In the genomic region with DNA sequence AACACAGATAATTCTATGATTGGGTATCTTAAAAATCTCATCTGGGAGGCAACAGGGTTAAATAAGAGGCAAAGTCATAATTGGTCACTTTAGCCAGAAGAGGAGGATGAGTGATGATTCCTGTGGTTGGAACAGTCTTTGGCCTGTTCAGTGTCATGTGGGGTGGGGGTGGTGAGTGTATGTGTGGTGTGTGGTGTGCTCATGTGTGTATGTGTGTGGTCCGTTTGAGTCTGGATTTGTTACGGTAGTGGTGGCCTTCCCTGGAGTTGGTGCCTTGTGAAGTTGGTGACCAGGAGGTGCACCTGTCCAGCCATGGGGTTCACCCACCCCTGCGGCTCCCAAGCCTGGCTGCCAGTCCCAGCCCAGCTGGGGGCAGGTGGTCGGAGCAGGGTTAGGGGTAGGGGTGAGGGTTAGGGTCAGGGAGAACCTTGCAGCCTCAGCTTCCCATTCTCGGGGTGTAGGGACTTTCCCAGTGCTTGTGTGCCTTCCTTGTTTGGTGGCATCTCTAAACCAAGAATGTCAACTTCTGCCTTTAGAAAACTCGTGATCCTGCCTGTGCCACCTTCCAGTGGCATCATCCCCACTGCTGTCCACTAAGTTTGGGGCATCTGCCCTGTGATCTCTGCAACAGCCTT, we compare ENCODE assay signal across 1 cellular context.
TF ChIP-seq lines count a peak whose summit lies in the region.

No MANE protein-coding gene starts in this region.

TF ChIP-seq in GM12878, 131 proteins besides CTCF, POLR2A, EP300 and RAD21:
- TF ChIP-seq RUNX3 (IDR thresholded peaks at IDR 0.05; ENCODE audit: low read length) (peak; percentile 67), HDAC2 (IDR thresholded peaks at IDR 0.05) (no peak), STAT1 (conservative IDR thresholded peaks at IDR 0.05) (no peak), ZNF217 (IDR thresholded peaks at IDR 0.05) (no peak), IKZF1 (conservative IDR thresholded peaks at IDR 0.05) (peak; percentile 62), BHLHE40 (IDR thresholded peaks at IDR 0.05; ENCODE audit: borderline replicate concordance in 1 of 2, low read depth in 2 of 2, low read length in 1 of 2) (peak in 1 of 2 experiments; percentile 25; a peak in 1 of 4 replicates), RAD51 (IDR thresholded peaks at IDR 0.05) (peak; percentile 28; the same call in 1 of the 2 replicates), EED (IDR thresholded peaks at IDR 0.05; ENCODE audit: low read depth) (0 out of 2 replicates have a peak, but pooled peaks have one; percentile 12), HDAC6 (IDR thresholded peaks at IDR 0.05; ENCODE audit: unreplicated experiment) (no peak), ASH2L (IDR thresholded peaks at IDR 0.05; ENCODE audit: borderline replicate concordance, low read depth) (no peak), ATF7 (IDR thresholded peaks at IDR 0.05; ENCODE audit: low read depth) (peak; percentile 6; the same call in 1 of the 2 replicates), ESRRA (IDR thresholded peaks at IDR 0.05; ENCODE audit: low read length) (no peak), NR2F1 (conservative IDR thresholded peaks at IDR 0.05) (peak; percentile 63; the same call in 1 of the 2 replicates), ZBED1 (IDR thresholded peaks at IDR 0.05; ENCODE audit: borderline replicate concordance) (no peak), HDGF (IDR thresholded peaks at IDR 0.05) (peak; percentile 90; the same call in 1 of the 2 replicates), IKZF2 (IDR thresholded peaks at IDR 0.05) (peak; percentile 68 to 78; a peak in 2 of 4 replicates), POU2F2 (IDR thresholded peaks at IDR 0.05; ENCODE audit: borderline replicate concordance, low read depth, low read length) (no peak), NFIC (IDR thresholded peaks at IDR 0.05; ENCODE audit: low read depth, low read length) (no peak), MTA2 (IDR thresholded peaks at IDR 0.05; ENCODE audit: low read depth) (peak; percentile 56; the same call in 1 of the 2 replicates), JUND (IDR thresholded peaks at IDR 0.05; ENCODE audit: low read depth, low read length) (no peak), TBL1XR1 (IDR thresholded peaks at IDR 0.05; ENCODE audit: low read depth, low read length) (no peak), NBN (IDR thresholded peaks at IDR 0.05) (peak; percentile 64; the same call in 1 of the 2 replicates)
- TF ChIP-seq, protein P1, sequence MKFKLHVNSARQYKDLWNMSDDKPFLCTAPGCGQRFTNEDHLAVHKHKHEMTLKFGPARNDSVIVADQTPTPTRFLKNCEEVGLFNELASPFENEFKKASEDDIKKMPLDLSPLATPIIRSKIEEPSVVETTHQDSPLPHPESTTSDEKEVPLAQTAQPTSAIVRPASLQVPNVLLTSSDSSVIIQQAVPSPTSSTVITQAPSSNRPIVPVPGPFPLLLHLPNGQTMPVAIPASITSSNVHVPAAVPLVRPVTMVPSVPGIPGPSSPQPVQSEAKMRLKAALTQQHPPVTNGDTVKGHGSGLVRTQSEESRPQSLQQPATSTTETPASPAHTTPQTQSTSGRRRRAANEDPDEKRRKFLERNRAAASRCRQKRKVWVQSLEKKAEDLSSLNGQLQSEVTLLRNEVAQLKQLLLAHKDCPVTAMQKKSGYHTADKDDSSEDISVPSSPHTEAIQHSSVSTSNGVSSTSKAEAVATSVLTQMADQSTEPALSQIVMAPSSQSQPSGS (IDR thresholded peaks at IDR 0.05; ENCODE audit: low read length): no peak
- TF ChIP-seq, protein P2, sequence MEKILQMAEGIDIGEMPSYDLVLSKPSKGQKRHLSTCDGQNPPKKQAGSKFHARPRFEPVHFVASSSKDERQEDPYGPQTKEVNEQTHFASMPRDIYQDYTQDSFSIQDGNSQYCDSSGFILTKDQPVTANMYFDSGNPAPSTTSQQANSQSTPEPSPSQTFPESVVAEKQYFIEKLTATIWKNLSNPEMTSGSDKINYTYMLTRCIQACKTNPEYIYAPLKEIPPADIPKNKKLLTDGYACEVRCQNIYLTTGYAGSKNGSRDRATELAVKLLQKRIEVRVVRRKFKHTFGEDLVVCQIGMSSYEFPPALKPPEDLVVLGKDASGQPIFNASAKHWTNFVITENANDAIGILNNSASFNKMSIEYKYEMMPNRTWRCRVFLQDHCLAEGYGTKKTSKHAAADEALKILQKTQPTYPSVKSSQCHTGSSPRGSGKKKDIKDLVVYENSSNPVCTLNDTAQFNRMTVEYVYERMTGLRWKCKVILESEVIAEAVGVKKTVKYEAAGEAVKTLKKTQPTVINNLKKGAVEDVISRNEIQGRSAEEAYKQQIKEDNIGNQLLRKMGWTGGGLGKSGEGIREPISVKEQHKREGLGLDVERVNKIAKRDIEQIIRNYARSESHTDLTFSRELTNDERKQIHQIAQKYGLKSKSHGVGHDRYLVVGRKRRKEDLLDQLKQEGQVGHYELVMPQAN (conservative IDR thresholded peaks at IDR 0.05): no peak
- TF ChIP-seq, protein P3, sequence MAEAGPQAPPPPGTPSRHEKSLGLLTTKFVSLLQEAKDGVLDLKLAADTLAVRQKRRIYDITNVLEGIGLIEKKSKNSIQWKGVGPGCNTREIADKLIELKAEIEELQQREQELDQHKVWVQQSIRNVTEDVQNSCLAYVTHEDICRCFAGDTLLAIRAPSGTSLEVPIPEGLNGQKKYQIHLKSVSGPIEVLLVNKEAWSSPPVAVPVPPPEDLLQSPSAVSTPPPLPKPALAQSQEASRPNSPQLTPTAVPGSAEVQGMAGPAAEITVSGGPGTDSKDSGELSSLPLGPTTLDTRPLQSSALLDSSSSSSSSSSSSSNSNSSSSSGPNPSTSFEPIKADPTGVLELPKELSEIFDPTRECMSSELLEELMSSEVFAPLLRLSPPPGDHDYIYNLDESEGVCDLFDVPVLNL (IDR thresholded peaks at IDR 0.05; ENCODE audit: low read depth, low read length): no peak
- TF ChIP-seq, protein P4, sequence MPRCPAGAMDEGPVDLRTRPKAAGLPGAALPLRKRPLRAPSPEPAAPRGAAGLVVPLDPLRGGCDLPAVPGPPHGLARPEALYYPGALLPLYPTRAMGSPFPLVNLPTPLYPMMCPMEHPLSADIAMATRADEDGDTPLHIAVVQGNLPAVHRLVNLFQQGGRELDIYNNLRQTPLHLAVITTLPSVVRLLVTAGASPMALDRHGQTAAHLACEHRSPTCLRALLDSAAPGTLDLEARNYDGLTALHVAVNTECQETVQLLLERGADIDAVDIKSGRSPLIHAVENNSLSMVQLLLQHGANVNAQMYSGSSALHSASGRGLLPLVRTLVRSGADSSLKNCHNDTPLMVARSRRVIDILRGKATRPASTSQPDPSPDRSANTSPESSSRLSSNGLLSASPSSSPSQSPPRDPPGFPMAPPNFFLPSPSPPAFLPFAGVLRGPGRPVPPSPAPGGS (IDR thresholded peaks at IDR 0.05; ENCODE audit: borderline replicate concordance, insufficient read depth, low read depth, low read length, poor library complexity, severe bottlenecking): peak; percentile 37
- TF ChIP-seq, protein P5, sequence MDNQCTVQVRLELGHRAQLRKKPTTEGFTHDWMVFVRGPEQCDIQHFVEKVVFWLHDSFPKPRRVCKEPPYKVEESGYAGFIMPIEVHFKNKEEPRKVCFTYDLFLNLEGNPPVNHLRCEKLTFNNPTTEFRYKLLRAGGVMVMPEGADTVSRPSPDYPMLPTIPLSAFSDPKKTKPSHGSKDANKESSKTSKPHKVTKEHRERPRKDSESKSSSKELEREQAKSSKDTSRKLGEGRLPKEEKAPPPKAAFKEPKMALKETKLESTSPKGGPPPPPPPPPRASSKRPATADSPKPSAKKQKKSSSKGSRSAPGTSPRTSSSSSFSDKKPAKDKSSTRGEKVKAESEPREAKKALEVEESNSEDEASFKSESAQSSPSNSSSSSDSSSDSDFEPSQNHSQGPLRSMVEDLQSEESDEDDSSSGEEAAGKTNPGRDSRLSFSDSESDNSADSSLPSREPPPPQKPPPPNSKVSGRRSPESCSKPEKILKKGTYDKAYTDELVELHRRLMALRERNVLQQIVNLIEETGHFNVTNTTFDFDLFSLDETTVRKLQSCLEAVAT (IDR thresholded peaks at IDR 0.05): 0 out of 2 replicates have a peak, but pooled peaks have one; percentile 32
- TF ChIP-seq, protein P6, sequence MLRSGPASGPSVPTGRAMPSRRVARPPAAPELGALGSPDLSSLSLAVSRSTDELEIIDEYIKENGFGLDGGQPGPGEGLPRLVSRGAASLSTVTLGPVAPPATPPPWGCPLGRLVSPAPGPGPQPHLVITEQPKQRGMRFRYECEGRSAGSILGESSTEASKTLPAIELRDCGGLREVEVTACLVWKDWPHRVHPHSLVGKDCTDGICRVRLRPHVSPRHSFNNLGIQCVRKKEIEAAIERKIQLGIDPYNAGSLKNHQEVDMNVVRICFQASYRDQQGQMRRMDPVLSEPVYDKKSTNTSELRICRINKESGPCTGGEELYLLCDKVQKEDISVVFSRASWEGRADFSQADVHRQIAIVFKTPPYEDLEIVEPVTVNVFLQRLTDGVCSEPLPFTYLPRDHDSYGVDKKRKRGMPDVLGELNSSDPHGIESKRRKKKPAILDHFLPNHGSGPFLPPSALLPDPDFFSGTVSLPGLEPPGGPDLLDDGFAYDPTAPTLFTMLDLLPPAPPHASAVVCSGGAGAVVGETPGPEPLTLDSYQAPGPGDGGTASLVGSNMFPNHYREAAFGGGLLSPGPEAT (IDR thresholded peaks at IDR 0.05; ENCODE audit: low read depth): peak; percentile 62; the same call in 1 of the 2 replicates
- TF ChIP-seq, protein P7, sequence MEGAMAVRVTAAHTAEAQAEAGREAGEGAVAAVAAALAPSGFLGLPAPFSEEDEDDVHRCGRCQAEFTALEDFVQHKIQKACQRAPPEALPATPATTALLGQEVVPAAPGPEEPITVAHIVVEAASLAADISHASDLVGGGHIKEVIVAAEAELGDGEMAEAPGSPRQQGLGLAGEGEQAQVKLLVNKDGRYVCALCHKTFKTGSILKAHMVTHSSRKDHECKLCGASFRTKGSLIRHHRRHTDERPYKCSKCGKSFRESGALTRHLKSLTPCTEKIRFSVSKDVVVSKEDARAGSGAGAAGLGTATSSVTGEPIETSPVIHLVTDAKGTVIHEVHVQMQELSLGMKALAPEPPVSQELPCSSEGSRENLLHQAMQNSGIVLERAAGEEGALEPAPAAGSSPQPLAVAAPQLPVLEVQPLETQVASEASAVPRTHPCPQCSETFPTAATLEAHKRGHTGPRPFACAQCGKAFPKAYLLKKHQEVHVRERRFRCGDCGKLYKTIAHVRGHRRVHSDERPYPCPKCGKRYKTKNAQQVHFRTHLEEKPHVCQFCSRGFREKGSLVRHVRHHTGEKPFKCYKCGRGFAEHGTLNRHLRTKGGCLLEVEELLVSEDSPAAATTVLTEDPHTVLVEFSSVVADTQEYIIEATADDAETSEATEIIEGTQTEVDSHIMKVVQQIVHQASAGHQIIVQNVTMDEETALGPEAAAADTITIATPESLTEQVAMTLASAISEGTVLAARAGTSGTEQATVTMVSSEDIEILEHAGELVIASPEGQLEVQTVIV (IDR thresholded peaks at IDR 0.05; ENCODE audit: borderline replicate concordance, partially characterized antibody): no peak
- TF ChIP-seq, protein P8, sequence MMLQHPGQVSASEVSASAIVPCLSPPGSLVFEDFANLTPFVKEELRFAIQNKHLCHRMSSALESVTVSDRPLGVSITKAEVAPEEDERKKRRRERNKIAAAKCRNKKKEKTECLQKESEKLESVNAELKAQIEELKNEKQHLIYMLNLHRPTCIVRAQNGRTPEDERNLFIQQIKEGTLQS (IDR thresholded peaks at IDR 0.05; ENCODE audit: borderline replicate concordance, extremely low read depth, low read depth, low read length): no peak
